Comparison of ENCODE assay signal across 9 cellular contexts in the genomic region with DNA sequence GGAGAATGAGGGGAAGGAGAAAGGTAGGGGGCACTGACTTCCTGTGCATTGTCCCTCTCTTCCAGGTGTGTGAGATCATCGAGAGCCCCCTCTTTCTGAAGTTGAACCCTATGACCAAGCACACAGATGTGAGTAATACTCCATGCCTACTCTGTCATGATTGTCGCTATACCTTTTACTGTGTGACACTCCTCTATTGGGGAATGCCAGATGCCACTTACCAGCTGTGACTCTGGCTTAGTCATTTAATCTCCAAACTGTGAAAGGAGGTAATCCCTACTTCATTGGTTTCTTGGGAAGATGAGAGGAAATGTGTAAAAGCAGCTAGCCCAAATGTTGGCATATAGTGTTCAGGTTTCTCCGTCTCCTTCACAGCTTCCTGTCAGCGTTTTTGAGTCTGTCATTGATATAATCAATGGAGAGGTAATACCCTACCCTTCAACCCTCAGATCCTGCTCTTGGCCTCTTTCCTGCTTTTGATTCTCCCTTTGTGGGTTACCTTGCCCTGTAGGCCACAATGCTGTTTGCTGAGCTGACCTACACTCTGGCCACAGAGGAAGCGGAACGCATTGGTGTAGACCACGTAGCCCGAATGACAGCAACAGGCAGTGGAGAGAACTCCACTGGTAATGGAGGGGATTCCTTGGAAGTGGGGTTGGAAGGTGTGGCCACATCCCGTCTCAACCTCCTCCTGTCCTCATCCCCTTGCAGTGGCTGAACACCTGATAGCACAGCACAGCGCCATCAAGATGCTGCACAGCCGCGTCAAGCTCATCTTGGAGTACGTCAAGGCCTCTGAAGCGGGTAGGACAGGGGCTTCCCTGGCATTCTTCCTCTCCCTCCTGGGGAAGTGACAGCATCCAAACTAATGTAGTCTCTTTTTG. TPM values are rescaled to one million over a fixed set of nuclear protein-coding genes. Genes with fewer than 3 reads are reported as not detected.
DNase-seq lines count a peak whose midpoint lies in the region; ATAC-seq and TF ChIP-seq lines count a peak whose summit lies in the region.
"Had no signal": no experiment of that assay in that cellular context is flagged by ENCODE, and none has a peak within 500 bp of the region (broad histone marks: within the 10 kb centered on the region; RNA-seq: fewer than 3 reads in every experiment).

No MANE protein-coding gene starts in this region.

- no peak overlapping the region for H3K4me3 ChIP-seq in CD4-positive, alpha-beta memory T cell (ENCODE audit: low read length in 2 of 2)
- H3K4me3 ChIP-seq in HEK293 (ENCODE audit: low read depth, low read length) = no peak overlapping the region
- H3K4me3 ChIP-seq in psoas muscle = no peak overlapping the region
- no peak overlapping the region for H3K4me3 ChIP-seq in body of pancreas

- peaks cover 0 to 4% (median 0%) of the 10 kb centered on the region in 8 donors for H3K9me3 Mint-ChIP-seq in CD4-positive, alpha-beta memory T cell
- no peaks in the 10 kb centered on the region for H3K9me3 Mint-ChIP-seq in mesothelial cell of epicardium

- POLR2A ChIA-PET in CD4-positive, alpha-beta memory T cell (lab: Charles Lee; ENCODE audit: partially characterized antibody) = interaction anchor here (0.5 to 6.2 kb wide), 5 partner anchors 10 to 257 kb away, joined by 3 to 83 read pairs (median 3); partner anchors contain the start of genes AP4M1, LAMTOR4 and MCM7
- POLR2A ChIA-PET in HEK293 (lab: Yijun Ruan, JAX) = interaction anchor here (1.1 to 7.9 kb wide), 4 partner anchors 8 to 58 kb away, joined by 3 to 115 read pairs (median 4); partner anchors contain the start of genes AP4M1, LAMTOR4, MBLAC1 and MCM7

- H3K4me1 ChIP-seq in CD4-positive, alpha-beta memory T cell (ENCODE audit: insufficient read depth, low read length) = peaks cover 16% of the 10 kb centered on the region
- peaks cover 8% of the 10 kb centered on the region for H3K4me1 ChIP-seq in HEK293 (ENCODE audit: control insufficient read depth, insufficient read depth, low read length)
- peaks cover 21% of the 10 kb centered on the region for H3K4me1 ChIP-seq in psoas muscle
- peaks cover 21% of the 10 kb centered on the region for H3K4me1 ChIP-seq in body of pancreas

- peak in 1 of 5 donors; percentile 33 for DNase-seq in CD4-positive, alpha-beta memory T cell
- peak; percentile 71 for DNase-seq in activated CD8-positive, alpha-beta memory T cell treated with anti-CD3 and anti-CD28 coated beads, Interleukin-2, amount 50 U/mL, for 48 hours
- DNase-seq in mesothelial cell of epicardium (ENCODE audit: low spot score in 2 of 2, unreplicated experiment in 2 of 2) = no peak
- DNase-seq in psoas muscle = no peak
- no peak for DNase-seq in body of pancreas
- no peak for DNase-seq in NCI-H510A treated with DMSO at 0.1 percent for 48 hours (lab: John Stamatoyannopoulos, UW)
- DNase-seq: GDM1 had no signal

- TF ChIP-seq POLR2A in body of pancreas (IDR thresholded peaks at IDR 0.05) = no peak

- no peak for TF ChIP-seq CTCF in HEK293 (tag by site-specific recombination; IDR thresholded peaks at IDR 0.05)
- no peak for TF ChIP-seq CTCF in mesothelial cell of epicardium (IDR thresholded peaks at IDR 0.05; ENCODE audit: unreplicated experiment)
- no peak for TF ChIP-seq CTCF in psoas muscle (IDR thresholded peaks at IDR 0.05)
- no peak for TF ChIP-seq CTCF in body of pancreas (IDR thresholded peaks at IDR 0.05)

- H3K36me3 Mint-ChIP-seq in CD4-positive, alpha-beta memory T cell = peaks cover 38 to 64% of the 10 kb centered on the region in 2 donors
- peaks cover 45% of the 10 kb centered on the region for H3K36me3 Mint-ChIP-seq in mesothelial cell of epicardium

- peaks cover 15 to 38% (median 29%) of the 10 kb centered on the region in 4 donors for H3K4me1 Mint-ChIP-seq in CD4-positive, alpha-beta memory T cell
- H3K4me1 Mint-ChIP-seq in mesothelial cell of epicardium = peaks cover 17% of the 10 kb centered on the region

- peak overlapping the region in 6 of 8 donors; percentile 58 to 94 (median 78) for H3K4me3 Mint-ChIP-seq in CD4-positive, alpha-beta memory T cell
- H3K4me3 Mint-ChIP-seq in mesothelial cell of epicardium = peak overlapping the region; percentile 43

- H3K27me3 ChIP-seq in CD4-positive, alpha-beta memory T cell (ENCODE audit: insufficient read depth, low read length) = no peaks in the 10 kb centered on the region
- H3K27me3 ChIP-seq in psoas muscle (ENCODE audit: insufficient read depth in 3 of 3, low read length in 2 of 3) (no peaks in the 10 kb centered on the region), body of pancreas (no peaks in the 10 kb centered on the region)

- no peak for ATAC-seq in HG02763 (IDR thresholded peaks at IDR 0.05; ENCODE audit: unreplicated experiment)
- no peak for ATAC-seq in psoas muscle
- no peak for ATAC-seq in body of pancreas

- CTCF ChIA-PET in CD4-positive, alpha-beta memory T cell (lab: Charles Lee; ENCODE audit: partially characterized antibody) = interaction anchor here (1.6 to 3.0 kb wide), 2 partner anchors 8 to 11 kb away, joined by 4 to 19 read pairs; partner anchors contain the start of genes AP4M1 and MCM7
- CTCF ChIA-PET in HEK293 (lab: Yijun Ruan, JAX) = interaction anchor here (0.6 to 1.3 kb wide), 2 partner anchors 38 to 40 kb away, joined by 3 to 4 read pairs; no protein-coding TSS in a partner anchor

- WGBS in psoas muscle, 3 donors = 78 to 88% (median 83%) methylated on average over 14 of the region's 14 CpGs
- WGBS in body of pancreas, 2 donors = 87 to 94% methylated on average over 12 to 14 of the region's 14 CpGs

- no peak overlapping the region for H3K27ac ChIP-seq in CD4-positive, alpha-beta memory T cell (ENCODE audit: low read depth, low read length)
- no peak overlapping the region for H3K27ac ChIP-seq in HEK293 (ENCODE audit: extremely low read depth, low read depth, low read length)
- H3K27ac ChIP-seq in psoas muscle = no peak overlapping the region
- H3K27ac ChIP-seq in body of pancreas = no peak overlapping the region

- H3K27me3 Mint-ChIP-seq in CD4-positive, alpha-beta memory T cell = no peaks in the 10 kb centered on the region
- no peaks in the 10 kb centered on the region for H3K27me3 Mint-ChIP-seq in mesothelial cell of epicardium (ENCODE audit: low read depth)

- H3K27ac Mint-ChIP-seq in CD4-positive, alpha-beta memory T cell = peak overlapping the region; percentile 39 to 90 (median 44)
- H3K27ac Mint-ChIP-seq in mesothelial cell of epicardium = no peak overlapping the region

- H3K9me3 ChIP-seq in CD4-positive, alpha-beta memory T cell (ENCODE audit: control insufficient read depth in 1 of 2, low read length in 2 of 2) = no peaks in the 10 kb centered on the region
- no peaks in the 10 kb centered on the region for H3K9me3 ChIP-seq in HEK293 (ENCODE audit: control insufficient read depth, insufficient read depth, low read depth, low read length)
- H3K9me3 ChIP-seq in psoas muscle = no peaks in the 10 kb centered on the region
- no peaks in the 10 kb centered on the region for H3K9me3 ChIP-seq in body of pancreas

- H3K36me3 ChIP-seq in CD4-positive, alpha-beta memory T cell (ENCODE audit: insufficient read depth, low read length) = peaks cover 56% of the 10 kb centered on the region
- H3K36me3 ChIP-seq in HEK293 (ENCODE audit: control insufficient read depth in 2 of 2, insufficient read depth in 1 of 2, low read length in 2 of 2) = peaks cover 23 to 56% of the 10 kb centered on the region in 2 experiments
- H3K36me3 ChIP-seq in psoas muscle (ENCODE audit: insufficient read depth in 1 of 2, low read depth in 1 of 2) = peaks cover 4 to 58% of the 10 kb centered on the region in 2 donors
- peaks cover 10 to 18% of the 10 kb centered on the region in 2 donors for H3K36me3 ChIP-seq in body of pancreas (replicated peaks in 1 of 2; ENCODE audit: insufficient read depth in 1 of 2, low read depth in 2 of 2)

- intact Hi-C loops in CD4-positive, alpha-beta memory T cell (cut with micrococcal nuclease) = no loop called here
- intact Hi-C loops in psoas muscle (cut with DNase I) = loop anchor here in 1 of 2 donors (5.0 kb wide), 1 partner anchor 37 kb away; the partner anchor contains the start of gene MBLAC1
- intact Hi-C loops in body of pancreas (cut with DNase I) = no loop called here

TF ChIP-seq in HEK293, 187 proteins besides CTCF, POLR2A, EP300 and RAD21 (continues in another document):
- TF ChIP-seq ZNF366 (tag by site-specific recombination; conservative IDR thresholded peaks at IDR 0.05) = peak; percentile 31

RNA-seq across cellular contexts. Expression of gene COPS6, which starts 2.0 kb away (rescaled TPM):
- 10 to 100 TPM; 85.5 to 89.2 TPM for total RNA-seq in CD4-positive, alpha-beta memory T cell
- 100 to 1,000 TPM; 155 to 261 TPM for polyA plus RNA-seq in CD4-positive, alpha-beta memory T cell
- total RNA-seq in mesothelial cell of epicardium (96.4 to 103 TPM (median 97.7 TPM) in 3 replicates), psoas muscle (100 to 1,000 TPM in 3 of 4 donors, 10 to 100 TPM in 1; 82.9 to 130 (median 111) TPM), body of pancreas (10 to 100 TPM; 15.8 to 16.1 TPM)
- 100 to 1,000 TPM; 104 to 145 (median 126) TPM for polyA plus RNA-seq in psoas muscle

RNA-seq across cellular contexts. Expression of gene ZNF3, which starts 9.2 kb away (rescaled TPM):
- 10 to 100 TPM; 44.2 to 44.8 TPM for total RNA-seq in CD4-positive, alpha-beta memory T cell
- polyA plus RNA-seq in CD4-positive, alpha-beta memory T cell = 10 to 100 TPM; 11.9 to 25.4 TPM
- 78.6 to 85.9 TPM (median 81.1 TPM) in 3 replicates for total RNA-seq in mesothelial cell of epicardium
- total RNA-seq in psoas muscle = 10 to 100 TPM; 14.6 to 23.8 (median 17.1) TPM
- polyA plus RNA-seq in psoas muscle = 10 to 100 TPM; 11.2 to 26.4 (median 15.1) TPM
- total RNA-seq in body of pancreas = 10 to 100 TPM; 16.9 to 46.5 TPM

RNA-seq across cellular contexts. Expression of gene MCM7, which starts 10.4 kb away (rescaled TPM):
- total RNA-seq in CD4-positive, alpha-beta memory T cell = 100 to 1,000 TPM; 164 to 173 TPM
- polyA plus RNA-seq in CD4-positive, alpha-beta memory T cell = 10 to 100 TPM; 26.9 to 29.9 TPM
- total RNA-seq in mesothelial cell of epicardium = 170 to 172 TPM (median 171 TPM) in 3 replicates
- total RNA-seq in psoas muscle = 10 to 100 TPM; 24.6 to 34.0 (median 30.6) TPM
- 10 to 100 TPM; 33.3 to 40.6 (median 33.8) TPM for polyA plus RNA-seq in psoas muscle
- 10 to 100 TPM; 32.6 to 34.5 TPM for total RNA-seq in body of pancreas

RNA-seq across cellular contexts. Expression of gene AP4M1, which starts 10.7 kb away (rescaled TPM):
- total RNA-seq in CD4-positive, alpha-beta memory T cell = 10 to 100 TPM; 12.1 to 14.9 TPM
- polyA plus RNA-seq in CD4-positive, alpha-beta memory T cell = 1 to 10 TPM; 3.2 to 4.3 TPM
- 23.5 to 26.8 TPM (median 25.6 TPM) in 3 replicates for total RNA-seq in mesothelial cell of epicardium
- 10 to 100 TPM in 2 of 4 donors, 1 to 10 TPM in 2; 8.8 to 12.9 (median 10.8) TPM for total RNA-seq in psoas muscle
- polyA plus RNA-seq in psoas muscle = 10 to 100 TPM; 10.9 to 19.2 (median 14.5) TPM
- total RNA-seq in body of pancreas = 10 to 100 TPM in 1 of 2 donors, 1 to 10 TPM in 1; 6.0 to 11.2 TPM

RNA-seq across cellular contexts. Expression of gene TAF6, which starts 28.4 kb away (rescaled TPM):
- total RNA-seq in CD4-positive, alpha-beta memory T cell = 10 to 100 TPM; 61.6 to 62.2 TPM
- 10 to 100 TPM; 25.3 to 35.2 TPM for polyA plus RNA-seq in CD4-positive, alpha-beta memory T cell
- total RNA-seq in mesothelial cell of epicardium (63.7 to 68.8 TPM (median 66.2 TPM) in 3 replicates), psoas muscle (10 to 100 TPM; 26.8 to 40.5 (median 31.7) TPM), body of pancreas (10 to 100 TPM; 30.4 to 51.7 TPM)
- polyA plus RNA-seq in psoas muscle = 10 to 100 TPM; 31.4 to 58.4 (median 34.8) TPM
